1 cellular context compared by ENCODE assay signal in genomic region chr6:31765910-31766794, GRCh38.
TF ChIP-seq lines count a peak whose summit lies in the region.

No MANE protein-coding gene starts in this region.

TF ChIP-seq in IMR-90, 13 proteins besides CTCF, POLR2A, EP300 and RAD21:
- TF ChIP-seq MXI1 (IDR thresholded peaks at IDR 0.05; ENCODE audit: borderline replicate concordance, low read depth, low read length): no peak
- no peak for TF ChIP-seq MAZ (IDR thresholded peaks at IDR 0.05; ENCODE audit: borderline replicate concordance, low read depth, low read length)
- no peak for TF ChIP-seq RCOR1 (IDR thresholded peaks at IDR 0.05; ENCODE audit: insufficient replicate concordance, low read length)
- no peak for TF ChIP-seq BHLHE40 (IDR thresholded peaks at IDR 0.05; ENCODE audit: low read depth, low read length)
- TF ChIP-seq NFE2L2 (IDR thresholded peaks at IDR 0.05; ENCODE audit: low read depth, low read length): no peak
- TF ChIP-seq, protein P1, sequence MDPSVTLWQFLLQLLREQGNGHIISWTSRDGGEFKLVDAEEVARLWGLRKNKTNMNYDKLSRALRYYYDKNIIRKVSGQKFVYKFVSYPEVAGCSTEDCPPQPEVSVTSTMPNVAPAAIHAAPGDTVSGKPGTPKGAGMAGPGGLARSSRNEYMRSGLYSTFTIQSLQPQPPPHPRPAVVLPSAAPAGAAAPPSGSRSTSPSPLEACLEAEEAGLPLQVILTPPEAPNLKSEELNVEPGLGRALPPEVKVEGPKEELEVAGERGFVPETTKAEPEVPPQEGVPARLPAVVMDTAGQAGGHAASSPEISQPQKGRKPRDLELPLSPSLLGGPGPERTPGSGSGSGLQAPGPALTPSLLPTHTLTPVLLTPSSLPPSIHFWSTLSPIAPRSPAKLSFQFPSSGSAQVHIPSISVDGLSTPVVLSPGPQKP (IDR thresholded peaks at IDR 0.05; ENCODE audit: borderline replicate concordance, low read depth, low read length): no peak
- no peak for TF ChIP-seq MAFK (IDR thresholded peaks at IDR 0.05; ENCODE audit: low read depth, low read length)
- TF ChIP-seq CEBPB (IDR thresholded peaks at IDR 0.05; ENCODE audit: low read depth, low read length): no peak
- TF ChIP-seq SMC3 (IDR thresholded peaks at IDR 0.05; ENCODE audit: low read depth, low read length): no peak
- no peak for TF ChIP-seq USF2 (IDR thresholded peaks at IDR 0.05; ENCODE audit: low read depth, low read length)
- TF ChIP-seq CHD1 (IDR thresholded peaks at IDR 0.05; ENCODE audit: low read depth, low read length): no peak
- no peak for TF ChIP-seq FOS (IDR thresholded peaks at IDR 0.05; ENCODE audit: low read depth, low read length)
- no peak for TF ChIP-seq RFX5 (IDR thresholded peaks at IDR 0.05; ENCODE audit: low read depth, low read length)
